ENCODE assay signal across 8 cellular contexts in the genomic region with DNA sequence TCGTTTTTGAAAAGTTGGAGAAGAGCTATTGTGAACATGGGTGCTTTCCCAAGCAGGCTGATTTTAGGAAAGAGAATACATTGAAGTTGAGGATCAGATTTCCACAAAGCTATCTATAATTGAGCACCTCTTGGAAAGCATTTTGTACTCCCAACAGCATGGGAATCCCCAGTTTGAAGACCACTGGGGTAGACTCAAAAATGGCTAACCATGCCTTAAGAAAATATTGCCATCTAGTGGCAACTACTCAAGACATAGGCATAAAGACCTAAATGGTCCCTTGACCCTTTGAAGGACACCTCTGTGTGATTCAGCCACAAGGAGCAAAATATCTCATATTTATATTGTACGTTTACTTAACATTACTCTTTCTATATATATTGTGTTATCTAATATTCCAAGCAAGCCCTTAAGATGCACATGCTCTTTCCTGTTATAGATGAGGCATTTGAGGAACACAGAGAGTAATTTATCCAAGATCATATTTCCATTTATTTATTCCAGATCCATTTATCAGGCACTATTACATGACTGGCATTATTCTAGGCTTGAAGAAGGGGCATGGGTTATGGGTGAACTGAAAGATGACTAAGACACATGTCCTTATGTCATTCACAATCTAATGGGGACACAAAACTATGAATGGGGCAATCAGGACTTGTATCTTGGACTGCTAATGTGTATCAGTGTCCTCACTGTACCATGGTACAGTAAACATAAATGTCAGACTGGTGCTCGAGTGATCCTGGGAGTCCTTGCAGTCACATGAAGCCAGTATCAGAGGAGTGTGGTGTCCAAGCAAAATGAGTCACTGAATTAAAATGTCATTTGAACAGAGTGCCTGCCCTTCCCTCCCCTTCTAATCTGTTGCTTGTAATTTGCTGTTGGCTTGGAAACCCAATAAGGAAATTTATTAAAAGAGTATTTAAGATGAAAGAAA.
DNase-seq lines count a peak whose midpoint lies in the region; ATAC-seq and TF ChIP-seq lines count a peak whose summit lies in the region.

No MANE protein-coding gene starts in this region.

- peaks cover 0 to 5% (median 0%) of the 10 kb centered on the region in 5 experiments for H3K9me3 Mint-ChIP-seq in brain

- intact Hi-C loops in Right ventricle myocardium inferior (cut with DNase I): loop anchor here (5.0 kb wide), 1 partner anchor 122 kb away; the partner anchor contains the start of gene XPO1
- intact Hi-C loops in cardiac septum (cut with DNase I): no loop called here

- H3K4me3 Mint-ChIP-seq in brain: no peak overlapping the region

- H3K4me1 Mint-ChIP-seq in brain: no peaks in the 10 kb centered on the region

- H3K27me3 Mint-ChIP-seq in brain: no peaks in the 10 kb centered on the region

- ATAC-seq in Right ventricle myocardium inferior (peak; percentile 88), left lobe of liver (peak; percentile 87), GM18861 (IDR thresholded peaks at IDR 0.05; ENCODE audit: unreplicated experiment) (no peak), HG03039 (IDR thresholded peaks at IDR 0.05; ENCODE audit: unreplicated experiment) (no peak)

- no peaks in the 10 kb centered on the region for H3K36me3 Mint-ChIP-seq in brain

- H3K27ac Mint-ChIP-seq in brain: peak overlapping the region in 1 of 5 experiments; percentile 31

- no peak for DNase-seq in Right ventricle myocardium inferior (ENCODE audit: missing footprints)
- DNase-seq in cardiac septum (ENCODE audit: low spot score): no peak
- peak; percentile 35 for DNase-seq in NCI-H146 treated with DMSO at 0.1 percent for 48 hours (lab: John Stamatoyannopoulos, UW; ENCODE audit: unreplicated experiment)
- no peak for DNase-seq in left lobe of liver (ENCODE audit: low spot score)
- DNase-seq in HK-2 (ENCODE audit: unreplicated experiment): no peak

- TF ChIP-seq CTCF in brain (conservative IDR thresholded peaks at IDR 0.05): peak; percentile 27 to 64

Comparison
In these comparisons a context has a peak if more than half of its experiments do, and no peak if none do; other contexts are left out.
1. ATAC-seq: peak in Right ventricle myocardium inferior (single experiment) and left lobe of liver (single experiment); none in GM18861 (single experiment) and HG03039 (single experiment).